Comparison of ENCODE assay signal across 8 cellular contexts in the genomic region with DNA sequence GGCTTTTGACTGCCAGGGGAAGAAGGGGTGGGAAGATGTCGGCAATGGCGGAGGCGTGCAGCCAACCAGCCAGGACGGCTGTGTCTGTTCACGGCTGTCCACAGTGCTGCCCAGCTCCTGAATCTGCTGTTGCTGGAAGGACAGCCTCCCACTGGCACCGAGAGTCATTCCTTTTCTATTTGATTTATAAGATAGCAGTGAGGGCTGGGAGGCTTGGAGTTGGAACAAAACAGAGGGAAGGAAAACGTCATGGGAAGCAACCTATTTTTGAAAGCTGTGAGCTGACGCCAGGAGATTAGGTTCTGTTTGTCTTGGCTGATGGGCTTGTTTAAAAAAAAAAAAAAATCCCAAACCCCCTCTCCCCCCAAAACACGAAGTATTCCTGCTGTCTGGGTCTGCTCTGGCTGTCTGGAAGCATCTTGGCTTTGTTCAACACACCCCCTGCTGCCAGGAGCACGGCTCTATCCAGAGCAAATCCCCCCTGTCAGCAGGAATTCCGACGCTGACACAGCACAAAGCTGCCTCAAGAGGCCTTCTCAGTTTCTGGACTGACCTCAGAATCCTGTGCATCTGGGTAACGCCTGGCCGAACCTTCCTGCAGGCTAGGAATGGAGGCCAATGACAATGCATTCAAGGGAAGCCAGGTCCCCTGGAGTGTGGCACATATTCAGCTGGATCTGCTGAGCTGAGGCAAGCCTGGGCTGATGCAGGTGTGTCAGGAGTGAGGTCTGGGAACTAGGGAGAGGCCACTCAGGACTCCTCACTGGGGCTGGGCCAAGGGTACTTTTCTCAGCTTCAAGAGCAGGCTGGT. TPM values are rescaled to one million over a fixed set of nuclear protein-coding genes. Genes with fewer than 3 reads are reported as not detected.
DNase-seq lines count a peak whose midpoint lies in the region; ATAC-seq and TF ChIP-seq lines count a peak whose summit lies in the region.

No MANE protein-coding gene starts in this region.

- no peak overlapping the region for H3K27ac Mint-ChIP-seq in activated naive CD4-positive, alpha-beta T cell treated with anti-CD3 and anti-CD28 coated beads, Interleukin-2, amount 10 ng/mL, durations not matched to agents 7 days and 5 days

- no peaks in the 10 kb centered on the region for H3K9me3 ChIP-seq in adipocyte (ENCODE audit: control insufficient read depth, low read length)
- H3K9me3 ChIP-seq in heart right ventricle: no peaks in the 10 kb centered on the region
- no peaks in the 10 kb centered on the region for H3K9me3 ChIP-seq in psoas muscle

- H3K9ac ChIP-seq in adipocyte (ENCODE audit: low read length): peak overlapping the region; percentile 51

- 6 to 8% methylated on average over 14 of the region's 14 CpGs for WGBS in heart right ventricle, 2 donors
- 2 to 9% (median 6%) methylated on average over 14 of the region's 14 CpGs for WGBS in psoas muscle, 3 donors

- H3K4me1 ChIP-seq in adipocyte (ENCODE audit: control insufficient read depth, insufficient read depth, low read length) (peaks cover 26% of the 10 kb centered on the region), heart right ventricle (peaks cover 27 to 79% (median 54%) of the 10 kb centered on the region in 9 donors), psoas muscle (peaks cover 50% of the 10 kb centered on the region)

- peak; percentile 79 to 90 (median 85) for ATAC-seq in heart right ventricle
- ATAC-seq in psoas muscle: peak; percentile 85 to 90 (median 88)

- H3K36me3 Mint-ChIP-seq in activated naive CD4-positive, alpha-beta T cell treated with anti-CD3 and anti-CD28 coated beads, Interleukin-2, amount 10 ng/mL, durations not matched to agents 7 days and 5 days: peaks cover 18% of the 10 kb centered on the region

- H3K36me3 ChIP-seq in adipocyte (ENCODE audit: control insufficient read depth, insufficient read depth, low read length, severe bottlenecking): peaks cover 70% of the 10 kb centered on the region
- H3K36me3 ChIP-seq in heart right ventricle: peaks cover 0 to 66% (median 19%) of the 10 kb centered on the region in 9 donors
- peaks cover 0 to 37% of the 10 kb centered on the region in 2 donors for H3K36me3 ChIP-seq in psoas muscle (ENCODE audit: insufficient read depth in 1 of 2, low read depth in 1 of 2)

- POLR2A ChIA-PET in GM10248 (lab: Yijun Ruan, JAX): no interaction called here

- DNase-seq in DMS79 (lab: John Stamatoyannopoulos, UW): peak; percentile 92
- DNase-seq in adipocyte (ENCODE audit: low read depth): peak; percentile 89
- DNase-seq in heart right ventricle: peak; percentile 81 to 88
- DNase-seq in psoas muscle: peak; percentile 78 to 84
- no peak for DNase-seq in GM10248 (ENCODE audit: extremely low spot score)
- DNase-seq in DMS53 (lab: John Stamatoyannopoulos, UW): no peak
- no peak for DNase-seq in activated CD8-positive, alpha-beta memory T cell treated with anti-CD3 and anti-CD28 coated beads, Interleukin-2, amount 50 U/mL, for 48 hours
- no peak for DNase-seq in activated naive CD4-positive, alpha-beta T cell treated with anti-CD3 and anti-CD28 coated beads, Interleukin-2, amount 10 ng/mL, durations not matched to agents 7 days and 5 days

- H3K4me3 Mint-ChIP-seq in activated naive CD4-positive, alpha-beta T cell treated with anti-CD3 and anti-CD28 coated beads, Interleukin-2, amount 10 ng/mL, durations not matched to agents 7 days and 5 days: no peak overlapping the region

- intact Hi-C loops in heart right ventricle (cut with DNase I) (loop anchor here in 2 of 10 donors (5.0 to 10.0 kb wide), 3 partner anchors 40 to 157 kb away; a partner anchor contains a TSS), psoas muscle (cut with DNase I) (loop anchor here in 1 of 2 donors (5.0 kb wide), 1 partner anchor 40 kb away; no protein-coding TSS in a partner anchor)

- no peaks in the 10 kb centered on the region for H3K9me3 Mint-ChIP-seq in activated naive CD4-positive, alpha-beta T cell treated with anti-CD3 and anti-CD28 coated beads, Interleukin-2, amount 10 ng/mL, durations not matched to agents 7 days and 5 days

- H3K27ac ChIP-seq in heart right ventricle (peak overlapping the region; percentile 82 to 97 (median 90)), psoas muscle (peak overlapping the region; percentile 89)

- H3K27me3 ChIP-seq in adipocyte (replicated peaks; ENCODE audit: control insufficient read depth, insufficient read depth, low read length): no peaks in the 10 kb centered on the region
- H3K27me3 ChIP-seq in heart right ventricle: no peaks in the 10 kb centered on the region
- no peaks in the 10 kb centered on the region for H3K27me3 ChIP-seq in psoas muscle (ENCODE audit: insufficient read depth in 3 of 3, low read length in 2 of 3)

- CTCF ChIA-PET in GM10248 (lab: Yijun Ruan, JAX): interaction anchor here (2.0 to 4.0 kb wide), 3 partner anchors 11 to 17 kb away, joined by 8 to 15 read pairs (median 14); no protein-coding TSS in a partner anchor
- CTCF ChIA-PET in activated naive CD4-positive, alpha-beta T cell treated with anti-CD3 and anti-CD28 coated beads, Interleukin-2, amount 10 ng/mL, durations not matched to agents 7 days and 5 days (lab: Charles Lee): interaction anchor here (1.0 kb wide), 1 partner anchor 71 kb away, joined by 3 read pairs; no protein-coding TSS in a partner anchor

- no peaks in the 10 kb centered on the region for H3K27me3 Mint-ChIP-seq in activated naive CD4-positive, alpha-beta T cell treated with anti-CD3 and anti-CD28 coated beads, Interleukin-2, amount 10 ng/mL, durations not matched to agents 7 days and 5 days

- TF ChIP-seq CTCF in heart right ventricle (IDR thresholded peaks at IDR 0.05) (peak in 4 of 9 donors; percentile 6 to 45 (median 28)), psoas muscle (IDR thresholded peaks at IDR 0.05) (no peak), GM10248 (IDR thresholded peaks at IDR 0.05; ENCODE audit: control extremely low read depth, extremely low read depth, low read depth, missing control alignments) (no peak)

- peak overlapping the region; percentile 39 for H3K4me3 ChIP-seq in adipocyte (ENCODE audit: low read length)
- H3K4me3 ChIP-seq in heart right ventricle: peak overlapping the region in 3 of 10 donors; percentile 3 to 10 (median 5)
- peak overlapping the region; percentile 39 for H3K4me3 ChIP-seq in psoas muscle

- no peaks in the 10 kb centered on the region for H3K4me1 Mint-ChIP-seq in activated naive CD4-positive, alpha-beta T cell treated with anti-CD3 and anti-CD28 coated beads, Interleukin-2, amount 10 ng/mL, durations not matched to agents 7 days and 5 days

RNA-seq across cellular contexts. Expression of a gene that starts 41.0 kb away (rescaled TPM):
- total RNA-seq in heart right ventricle (10 to 100 TPM in 8 of 10 donors, 1 to 10 TPM in 2; 9.0 to 44.1 (median 16.4) TPM), psoas muscle (10 to 100 TPM; 16.1 to 43.0 (median 31.1) TPM)
- polyA plus RNA-seq in heart right ventricle (10 to 100 TPM; 49.0 to 61.2 TPM), psoas muscle (10 to 100 TPM in 2 of 3 donors, 1 to 10 TPM in 1; 6.2 to 19.2 (median 17.7) TPM)

Comparison
In these comparisons a context has a peak if more than half of its experiments do, and no peak if none do; other contexts are left out.
1. DNase-seq: peak in DMS79 (single experiment), adipocyte (single experiment), heart right ventricle (2 of 2) and psoas muscle (2 of 2); none in GM10248 (single experiment), DMS53 (single experiment), activated CD8-positive, alpha-beta memory T cell treated with anti-CD3 and anti-CD28 coated beads, Interleukin-2, amount 50 U/mL, for 48 hours (single experiment) and activated naive CD4-positive, alpha-beta T cell treated with anti-CD3 and anti-CD28 coated beads, Interleukin-2, amount 10 ng/mL, durations not matched to agents 7 days and 5 days (single experiment).